In the genomic region with DNA sequence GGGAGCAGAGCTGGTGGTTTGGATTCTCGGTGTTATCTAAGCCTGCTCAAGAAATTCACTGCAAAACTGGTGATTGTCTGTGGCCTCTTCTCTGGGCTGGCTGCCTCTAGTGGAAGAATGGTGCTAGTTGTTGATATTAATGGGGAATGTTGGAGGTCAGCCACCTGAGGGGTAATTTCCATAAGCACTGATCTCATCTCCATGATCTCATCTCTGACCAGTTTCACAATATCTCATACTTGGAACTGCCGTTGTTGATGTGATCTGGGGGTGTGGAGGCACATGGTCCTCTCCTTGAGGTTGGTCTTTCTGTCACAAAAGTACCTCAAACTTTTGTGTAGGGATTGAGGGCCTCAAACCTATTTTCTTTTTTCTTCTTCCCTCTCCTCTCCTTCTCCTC, we compare ENCODE assay signal across 8 cellular contexts.
DNase-seq lines count a peak whose midpoint lies in the region; ATAC-seq and TF ChIP-seq lines count a peak whose summit lies in the region.

No MANE protein-coding gene starts in this region.

- H3K36me3 Mint-ChIP-seq in activated T-cell treated with anti-CD3 and anti-CD28 coated beads, Interleukin-2, amount 50 U/mL, for 24 hours (ENCODE audit: low read depth) = peaks cover 5% of the 10 kb centered on the region

- H3K9me3 Mint-ChIP-seq in activated T-cell treated with anti-CD3 and anti-CD28 coated beads, Interleukin-2, amount 50 U/mL, for 24 hours = no peaks in the 10 kb centered on the region

- no peak for TF ChIP-seq EP300 in suprapubic skin (IDR thresholded peaks at IDR 0.05)

- ATAC-seq in HG02798 (IDR thresholded peaks at IDR 0.05; ENCODE audit: poor library complexity, unreplicated experiment) = peak; percentile 80

- H3K9me3 ChIP-seq in Peyer's patch (no peaks in the 10 kb centered on the region), suprapubic skin (no peaks in the 10 kb centered on the region)

- peak in 4 of 6 experiments; percentile 9 to 35 (median 24) for TF ChIP-seq CTCF in Peyer's patch (IDR thresholded peaks at IDR 0.05)
- TF ChIP-seq CTCF in suprapubic skin (IDR thresholded peaks at IDR 0.05) = peak; percentile 4 to 24

- no peaks in the 10 kb centered on the region for H3K4me1 ChIP-seq in Peyer's patch
- H3K4me1 ChIP-seq in suprapubic skin = peaks cover 4% of the 10 kb centered on the region

- H3K27me3 ChIP-seq in Peyer's patch = no peaks in the 10 kb centered on the region
- H3K27me3 ChIP-seq in suprapubic skin = no peaks in the 10 kb centered on the region

- H3K27ac ChIP-seq in Peyer's patch (peak overlapping the region in 1 of 4 donors; percentile 58), suprapubic skin (peak overlapping the region; percentile 1)

- no peaks in the 10 kb centered on the region for H3K36me3 ChIP-seq in Peyer's patch
- peaks cover 7% of the 10 kb centered on the region for H3K36me3 ChIP-seq in suprapubic skin

- DNase-seq in activated T-cell treated with anti-CD3 and anti-CD28 coated beads, Interleukin-2, amount 50 U/mL, for 24 hours = no peak
- DNase-seq in activated T-cell treated with anti-CD3 and anti-CD28 coated beads for 4 hours = no peak
- DNase-seq in Peyer's patch = peak in 1 of 3 donors; percentile 49
- DNase-seq in foreskin melanocyte = peak; percentile 17
- DNase-seq in suprapubic skin (ENCODE audit: low spot score in 2 of 2) = peak in 1 of 2 donors; percentile 70
- no peak for DNase-seq in NCI-H146 treated with DMSO at 0.1 percent for 48 hours (lab: John Stamatoyannopoulos, UW; ENCODE audit: unreplicated experiment)
- no peak for DNase-seq in NOMO-1 treated with dmso at 0.1 percent for 144 hours (lab: John Stamatoyannopoulos, UW; ENCODE audit: unreplicated experiment)

- no peak overlapping the region for H3K4me3 Mint-ChIP-seq in activated T-cell treated with anti-CD3 and anti-CD28 coated beads, Interleukin-2, amount 50 U/mL, for 24 hours

- 43% methylated on average over 2 of the region's 2 CpGs for WGBS in suprapubic skin

- TF ChIP-seq POLR2A in Peyer's patch (IDR thresholded peaks at IDR 0.05) (no peak), suprapubic skin (IDR thresholded peaks at IDR 0.05) (no peak)

- peak overlapping the region; percentile 65 for H3K27ac Mint-ChIP-seq in activated T-cell treated with anti-CD3 and anti-CD28 coated beads, Interleukin-2, amount 50 U/mL, for 24 hours

- peaks cover 11% of the 10 kb centered on the region for H3K4me1 Mint-ChIP-seq in activated T-cell treated with anti-CD3 and anti-CD28 coated beads, Interleukin-2, amount 50 U/mL, for 24 hours (ENCODE audit: low read depth)

- H3K27me3 Mint-ChIP-seq in activated T-cell treated with anti-CD3 and anti-CD28 coated beads, Interleukin-2, amount 50 U/mL, for 24 hours = no peaks in the 10 kb centered on the region

- H3K4me3 ChIP-seq in Peyer's patch (no peak overlapping the region), suprapubic skin (no peak overlapping the region)
